15 cellular contexts compared by ENCODE assay signal in genomic region chr6:133961831-133962230, GRCh38. TPM values are rescaled to one million over a fixed set of nuclear protein-coding genes. Genes with fewer than 3 reads are reported as not detected.
DNase-seq lines count a peak whose midpoint lies in the region; ATAC-seq, FAIRE-seq and TF ChIP-seq lines count a peak whose summit lies in the region.
"Had no signal": no experiment of that assay in that cellular context is flagged by ENCODE, and none has a peak within 500 bp of the region (broad histone marks: within the 10 kb centered on the region; RNA-seq: fewer than 3 reads in every experiment).

No MANE protein-coding gene starts in this region.

- no peak overlapping the region for H3K27ac ChIP-seq in keratinocyte (ENCODE audit: control insufficient read depth, insufficient read depth, low read length)
- no peak overlapping the region for H3K27ac ChIP-seq in parathyroid adenoma
- H3K27ac ChIP-seq: BLaER1 treated with 17β-estradiol and CSF1 and Interleukin-3, amounts not matched to agents 10 nM and 100 nM had no signal

- TF ChIP-seq CTCF in keratinocyte (optimal IDR thresholded peaks at IDR 0.05 in 1 of 3, IDR thresholded peaks at IDR 0.05 in 1 of 3, conservative IDR thresholded peaks at IDR 0.05 in 1 of 3; ENCODE audit: extremely low read depth in 1 of 3, insufficient read depth in 2 of 3, low read length in 3 of 3) (no peak), parathyroid adenoma (IDR thresholded peaks at IDR 0.05) (no peak)

- H3K27ac Mint-ChIP-seq in T-helper 17 cell: peak overlapping the region; percentile 69

- no peaks in the 10 kb centered on the region for H3K9me1 ChIP-seq in keratinocyte (ENCODE audit: control insufficient read depth, extremely low read depth, insufficient read depth, low read length)

- ATAC-seq in T-helper 17 cell (no peak), left colon (no peak), GM21717 (IDR thresholded peaks at IDR 0.05; ENCODE audit: unreplicated experiment) (no peak)
- ATAC-seq: Panc1 had no signal

- no peak overlapping the region for H3K4me3 Mint-ChIP-seq in T-helper 17 cell

- H3K9ac ChIP-seq in keratinocyte (ENCODE audit: control insufficient read depth, extremely low read depth, insufficient read depth, low read length) (no peak overlapping the region), parathyroid adenoma (no peak overlapping the region)
- H3K9ac ChIP-seq: BLaER1 treated with 17β-estradiol and CSF1 and Interleukin-3, amounts not matched to agents 10 nM and 100 nM had no signal

- FAIRE-seq in keratinocyte (lab: Jason Lieb, UNC): no peak
- FAIRE-seq: D721Med, GM12892, GM18507 had no signal

- no peaks in the 10 kb centered on the region for H3K36me3 Mint-ChIP-seq in T-helper 17 cell (ENCODE audit: low read depth)

- H3K36me3 ChIP-seq in keratinocyte (ENCODE audit: control insufficient read depth in 2 of 2, extremely low read depth in 1 of 2, insufficient read depth in 2 of 2, low read length in 2 of 2) (no peaks in the 10 kb centered on the region), parathyroid adenoma (ENCODE audit: control insufficient read depth, insufficient read depth, low read length) (no peaks in the 10 kb centered on the region)

- H3K27me3 Mint-ChIP-seq in T-helper 17 cell: no peaks in the 10 kb centered on the region

- dilution Hi-C loops in keratinocyte (cut with MboI; ENCODE audit: extremely low pct_ligation_motif_present, low sequenced_read_pairs): no loop called here

- H3K4me1 Mint-ChIP-seq in T-helper 17 cell: peaks cover 57% of the 10 kb centered on the region

- intact Hi-C loops in left colon (cut with DNase I, micrococcal nuclease): no loop called here

- H3K27me3 ChIP-seq in keratinocyte (ENCODE audit: control insufficient read depth, extremely low read depth, insufficient read depth, low read length): no peaks in the 10 kb centered on the region
- no peaks in the 10 kb centered on the region for H3K27me3 ChIP-seq in parathyroid adenoma (ENCODE audit: control insufficient read depth, insufficient read depth, low read length)
- H3K27me3 ChIP-seq: BLaER1 treated with 17β-estradiol and CSF1 and Interleukin-3, amounts not matched to agents 10 nM and 100 nM had no signal

- H3K4me1 ChIP-seq in keratinocyte (ENCODE audit: control insufficient read depth, extremely low read depth, insufficient read depth, low read length): peaks cover 3% of the 10 kb centered on the region
- H3K4me1 ChIP-seq in parathyroid adenoma: peaks cover 3% of the 10 kb centered on the region

- H3K4me2 ChIP-seq in keratinocyte (ENCODE audit: control insufficient read depth, extremely low read depth, insufficient read depth, low read depth, low read length): peak overlapping the region; percentile 1
- peak overlapping the region; percentile 25 for H3K4me2 ChIP-seq in parathyroid adenoma (ENCODE audit: low read length)
- H3K4me2 ChIP-seq: BLaER1 treated with 17β-estradiol and CSF1 and Interleukin-3, amounts not matched to agents 10 nM and 100 nM had no signal

- H2AFZ ChIP-seq in keratinocyte (ENCODE audit: control insufficient read depth, low read length) (no peak overlapping the region), parathyroid adenoma (no peak overlapping the region)

- DNase-seq in T-helper 17 cell: no peak
- DNase-seq in astrocyte of the hippocampus (ENCODE audit: low read depth, low spot score): peak; percentile 70
- no peak for DNase-seq in keratinocyte (ENCODE audit: low read depth, low spot score)
- DNase-seq in left colon: no peak
- DNase-seq in stimulated activated CD4-positive, alpha-beta T cell treated with anti-CD3 and anti-CD28 coated beads, Interleukin-2, amount 100 ng/mL, for 24 hours: no peak
- DNase-seq: GOT3, NCI-H1105 treated with DMSO at 0.1 percent for 48 hours, NCI-H1694 had no signal

- peaks cover 75% of the 10 kb centered on the region for H3K79me2 ChIP-seq in keratinocyte (ENCODE audit: control insufficient read depth, insufficient read depth, low read length)
- peaks cover 33% of the 10 kb centered on the region for H3K79me2 ChIP-seq in parathyroid adenoma

- H3K4me3 ChIP-seq in keratinocyte (ENCODE audit: control insufficient read depth in 2 of 3, extremely low read depth in 1 of 3, insufficient read depth in 2 of 3, low read depth in 1 of 3, low read length in 3 of 3) (no peak overlapping the region), parathyroid adenoma (ENCODE audit: low read depth, low read length) (no peak overlapping the region)
- H3K4me3 ChIP-seq: BLaER1 treated with 17β-estradiol and CSF1 and Interleukin-3, amounts not matched to agents 10 nM and 100 nM had no signal

- H3K9me3 ChIP-seq in T-helper 17 cell (ENCODE audit: control insufficient read depth, low read length, poor library complexity, severe bottlenecking) (no peaks in the 10 kb centered on the region), keratinocyte (ENCODE audit: control insufficient read depth, low read depth, low read length) (no peaks in the 10 kb centered on the region), parathyroid adenoma (ENCODE audit: control insufficient read depth, low read length) (no peaks in the 10 kb centered on the region)

- no peaks in the 10 kb centered on the region for H4K20me1 ChIP-seq in keratinocyte (ENCODE audit: control insufficient read depth, extremely low read depth, insufficient read depth, low read length)

RNA-seq across cellular contexts. Expression of gene TBPL1, which starts 8.8 kb away (rescaled TPM):
- total RNA-seq in T-helper 17 cell (10 to 100 TPM; 23.9 to 33.7 TPM), left colon (10 to 100 TPM; 18.2 to 22.2 TPM)
- polyA plus RNA-seq in keratinocyte: 25.4 to 39.1 TPM (median 26.4 TPM) in 3 replicates
- polyA plus RNA-seq in keratinocyte (2011; ENCODE audit: low read depth): 23.7 TPM
- 24.3 and 44.2 TPM in 2 replicates for polyA plus RNA-seq in keratinocyte (2011; cell fraction: cytosol; rRNA removed)
- 15.4 and 25.6 TPM in 2 replicates for polyA plus RNA-seq in keratinocyte (2011; cell fraction: nucleus; rRNA removed)
- 27.1 and 28.0 TPM in 2 replicates for polyA plus RNA-seq in keratinocyte (2012; ENCODE audit: low replicate concordance)
- 3.8 to 18.5 TPM (median 14.2 TPM) in 3 replicates for polyA minus RNA-seq in keratinocyte
- polyA minus RNA-seq in keratinocyte (2011; cell fraction: cytosol; rRNA and poly(A)+ RNA removed): 16.9 TPM
- 6.5 and 9.9 TPM in 2 replicates for polyA minus RNA-seq in keratinocyte (2011; cell fraction: nucleus; rRNA and poly(A)+ RNA removed)
